ENCODE assay signal across 1 cellular context in genomic region chr11:66848671-66849500, GRCh38.
TF ChIP-seq lines count a peak whose summit lies in the region.

No MANE protein-coding gene starts in this region.

TF ChIP-seq in IMR-90, 13 proteins besides CTCF, POLR2A, EP300 and RAD21 (continued from another document):
- TF ChIP-seq, protein P1, sequence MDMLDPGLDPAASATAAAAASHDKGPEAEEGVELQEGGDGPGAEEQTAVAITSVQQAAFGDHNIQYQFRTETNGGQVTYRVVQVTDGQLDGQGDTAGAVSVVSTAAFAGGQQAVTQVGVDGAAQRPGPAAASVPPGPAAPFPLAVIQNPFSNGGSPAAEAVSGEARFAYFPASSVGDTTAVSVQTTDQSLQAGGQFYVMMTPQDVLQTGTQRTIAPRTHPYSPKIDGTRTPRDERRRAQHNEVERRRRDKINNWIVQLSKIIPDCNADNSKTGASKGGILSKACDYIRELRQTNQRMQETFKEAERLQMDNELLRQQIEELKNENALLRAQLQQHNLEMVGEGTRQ (IDR thresholded peaks at IDR 0.05; ENCODE audit: low read depth, low read length): no peak
- TF ChIP-seq MXI1 (IDR thresholded peaks at IDR 0.05; ENCODE audit: borderline replicate concordance, low read depth, low read length) (no peak), RFX5 (IDR thresholded peaks at IDR 0.05; ENCODE audit: low read depth, low read length) (no peak), ELK1 (IDR thresholded peaks at IDR 0.05; ENCODE audit: borderline replicate concordance, low read depth, low read length) (no peak), CHD1 (IDR thresholded peaks at IDR 0.05; ENCODE audit: low read depth, low read length) (no peak), CEBPB (IDR thresholded peaks at IDR 0.05; ENCODE audit: low read depth, low read length) (no peak), MAZ (IDR thresholded peaks at IDR 0.05; ENCODE audit: borderline replicate concordance, low read depth, low read length) (no peak), BHLHE40 (IDR thresholded peaks at IDR 0.05; ENCODE audit: low read depth, low read length) (no peak), NFE2L2 (IDR thresholded peaks at IDR 0.05; ENCODE audit: low read depth, low read length) (no peak), RCOR1 (IDR thresholded peaks at IDR 0.05; ENCODE audit: insufficient replicate concordance, low read length) (no peak), MAFK (IDR thresholded peaks at IDR 0.05; ENCODE audit: low read depth, low read length) (no peak), FOS (IDR thresholded peaks at IDR 0.05; ENCODE audit: low read depth, low read length) (no peak)
